Comparison of ENCODE assay signal across 1 cellular context in the genomic region with DNA sequence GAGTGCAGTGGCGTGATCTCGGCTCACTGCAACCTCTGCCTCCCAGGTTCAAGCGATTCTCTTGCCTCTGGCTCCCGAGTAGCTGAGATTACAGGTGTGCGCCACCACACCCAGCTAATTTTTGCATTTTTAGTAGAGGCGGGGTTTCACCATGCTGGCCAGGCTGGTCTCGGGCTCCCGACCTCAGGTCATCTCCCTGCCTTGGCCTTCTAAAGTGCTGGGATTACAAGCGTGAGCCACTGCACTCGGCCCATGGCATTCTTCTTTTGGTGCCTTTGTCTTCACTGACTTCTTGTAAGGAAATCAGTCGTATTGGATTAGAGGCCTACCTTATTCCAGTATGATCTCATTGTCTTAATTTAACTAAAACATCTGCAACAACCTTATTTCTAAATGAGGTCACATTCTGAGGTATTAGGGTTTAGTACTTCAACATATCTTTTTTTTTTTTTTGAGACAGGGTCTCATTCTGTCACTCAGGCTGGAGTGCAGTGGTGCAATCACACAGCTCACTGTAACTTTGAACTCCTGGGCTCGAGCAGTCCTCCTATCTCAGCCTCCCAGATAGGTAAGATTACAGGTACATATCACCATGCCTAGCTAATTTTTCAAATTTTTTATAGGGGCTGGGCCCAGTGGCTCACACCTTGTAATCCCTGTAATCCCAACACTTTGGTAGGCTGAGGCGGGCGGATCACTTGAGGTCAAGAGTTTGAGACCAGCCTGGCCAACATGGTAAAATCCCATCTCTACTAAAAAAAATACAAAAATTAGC.
TF ChIP-seq lines count a peak whose summit lies in the region.

No MANE protein-coding gene starts in this region.

TF ChIP-seq in HepG2, 621 proteins besides CTCF, POLR2A, EP300 and RAD21:
- peak; percentile 68 for TF ChIP-seq ZNF770 (CRISPR knock-in tag; IDR thresholded peaks at IDR 0.05)
